Comparison of ENCODE assay signal across 1 cellular context in the genomic region with DNA sequence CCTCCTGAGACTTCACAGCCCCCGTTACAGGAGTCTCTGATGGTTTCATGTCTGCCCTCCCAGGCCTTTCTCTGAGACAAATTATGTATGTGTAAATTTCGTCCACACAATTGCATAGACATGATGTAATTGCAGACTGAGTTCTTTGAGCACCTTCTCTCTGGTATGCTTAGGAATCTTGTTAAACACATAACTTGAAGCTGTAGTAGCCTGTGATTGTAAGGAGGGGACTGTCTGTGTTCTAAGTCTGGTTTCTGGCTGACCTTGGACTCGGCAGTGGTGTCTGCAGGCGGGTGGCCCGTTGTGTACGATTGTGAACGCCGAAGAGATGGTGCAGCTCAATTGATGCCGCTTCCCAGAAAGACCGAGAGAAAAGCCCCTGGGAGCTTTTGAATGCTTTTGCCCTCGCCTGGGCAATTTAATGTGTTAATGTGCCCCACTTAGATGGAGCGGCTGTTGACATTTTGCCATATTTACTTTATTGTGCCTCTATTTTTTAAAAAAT.
TF ChIP-seq lines count a peak whose summit lies in the region.

No MANE protein-coding gene starts in this region.

TF ChIP-seq in K562, 482 proteins besides CTCF, POLR2A, EP300 and RAD21:
- no peak for TF ChIP-seq STAG1 (CRISPR knock-in tag; IDR thresholded peaks at IDR 0.05; ENCODE audit: borderline replicate concordance)
- TF ChIP-seq ZC3H8 (IDR thresholded peaks at IDR 0.05), result no peak
- TF ChIP-seq, protein P1, sequence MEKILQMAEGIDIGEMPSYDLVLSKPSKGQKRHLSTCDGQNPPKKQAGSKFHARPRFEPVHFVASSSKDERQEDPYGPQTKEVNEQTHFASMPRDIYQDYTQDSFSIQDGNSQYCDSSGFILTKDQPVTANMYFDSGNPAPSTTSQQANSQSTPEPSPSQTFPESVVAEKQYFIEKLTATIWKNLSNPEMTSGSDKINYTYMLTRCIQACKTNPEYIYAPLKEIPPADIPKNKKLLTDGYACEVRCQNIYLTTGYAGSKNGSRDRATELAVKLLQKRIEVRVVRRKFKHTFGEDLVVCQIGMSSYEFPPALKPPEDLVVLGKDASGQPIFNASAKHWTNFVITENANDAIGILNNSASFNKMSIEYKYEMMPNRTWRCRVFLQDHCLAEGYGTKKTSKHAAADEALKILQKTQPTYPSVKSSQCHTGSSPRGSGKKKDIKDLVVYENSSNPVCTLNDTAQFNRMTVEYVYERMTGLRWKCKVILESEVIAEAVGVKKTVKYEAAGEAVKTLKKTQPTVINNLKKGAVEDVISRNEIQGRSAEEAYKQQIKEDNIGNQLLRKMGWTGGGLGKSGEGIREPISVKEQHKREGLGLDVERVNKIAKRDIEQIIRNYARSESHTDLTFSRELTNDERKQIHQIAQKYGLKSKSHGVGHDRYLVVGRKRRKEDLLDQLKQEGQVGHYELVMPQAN (IDR thresholded peaks at IDR 0.05; ENCODE audit: borderline replicate concordance), result no peak
- no peak for TF ChIP-seq ZNF830 (CRISPR knock-in tag; IDR thresholded peaks at IDR 0.05)
- no peak for TF ChIP-seq CBFA2T2 (conservative IDR thresholded peaks at IDR 0.05)
- TF ChIP-seq TBL1XR1 (IDR thresholded peaks at IDR 0.05; ENCODE audit: low read length in 2 of 2), result no peak
- TF ChIP-seq TGIF2 (CRISPR knock-in tag; IDR thresholded peaks at IDR 0.05), result no peak
- no peak for TF ChIP-seq BRD9 (IDR thresholded peaks at IDR 0.05; ENCODE audit: low read depth, partially characterized antibody)
- TF ChIP-seq, protein P2, sequence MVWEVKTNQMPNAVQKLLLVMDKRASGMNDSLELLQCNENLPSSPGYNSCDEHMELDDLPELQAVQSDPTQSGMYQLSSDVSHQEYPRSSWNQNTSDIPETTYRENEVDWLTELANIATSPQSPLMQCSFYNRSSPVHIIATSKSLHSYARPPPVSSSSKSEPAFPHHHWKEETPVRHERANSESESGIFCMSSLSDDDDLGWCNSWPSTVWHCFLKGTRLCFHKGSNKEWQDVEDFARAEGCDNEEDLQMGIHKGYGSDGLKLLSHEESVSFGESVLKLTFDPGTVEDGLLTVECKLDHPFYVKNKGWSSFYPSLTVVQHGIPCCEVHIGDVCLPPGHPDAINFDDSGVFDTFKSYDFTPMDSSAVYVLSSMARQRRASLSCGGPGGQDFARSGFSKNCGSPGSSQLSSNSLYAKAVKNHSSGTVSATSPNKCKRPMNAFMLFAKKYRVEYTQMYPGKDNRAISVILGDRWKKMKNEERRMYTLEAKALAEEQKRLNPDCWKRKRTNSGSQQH (CRISPR knock-in tag; IDR thresholded peaks at IDR 0.05), result no peak
- TF ChIP-seq RBM14 (IDR thresholded peaks at IDR 0.05; ENCODE audit: borderline replicate concordance, insufficient read depth, low read depth, low read length), result no peak
- TF ChIP-seq SMAD3 (CRISPR knock-in tag; conservative IDR thresholded peaks at IDR 0.05), result no peak
- TF ChIP-seq HDAC8 (tag; IDR thresholded peaks at IDR 0.05), result no peak
- no peak for TF ChIP-seq ZNF3 (CRISPR knock-in tag; IDR thresholded peaks at IDR 0.05)
- TF ChIP-seq KDM2B (CRISPR knock-in tag; IDR thresholded peaks at IDR 0.05), result no peak
- TF ChIP-seq EWSR1 (IDR thresholded peaks at IDR 0.05; ENCODE audit: borderline replicate concordance, low read depth, partially characterized antibody), result no peak
